Comparison of ENCODE assay signal across 15 cellular contexts in the genomic region with DNA sequence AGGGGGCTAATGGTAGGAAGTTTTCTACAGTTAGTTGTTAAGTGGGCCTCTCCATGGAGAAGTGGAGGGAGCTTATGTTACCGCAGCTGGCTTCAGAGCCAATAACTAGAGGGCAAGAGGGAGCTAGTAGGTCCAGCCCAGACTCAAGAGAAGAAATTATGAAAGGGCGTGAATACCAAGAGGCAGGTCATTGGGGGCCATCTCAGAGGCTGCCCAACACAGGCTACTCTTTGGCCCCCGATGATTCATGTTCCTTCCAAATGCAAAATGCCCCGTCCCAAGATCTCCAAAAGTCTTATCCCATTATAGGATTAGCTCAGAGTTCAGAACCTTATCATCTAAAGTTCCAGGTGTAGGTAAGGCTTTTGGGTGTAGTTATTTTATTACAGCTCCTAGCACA.
DNase-seq lines count a peak whose midpoint lies in the region; ATAC-seq, FAIRE-seq and TF ChIP-seq lines count a peak whose summit lies in the region.
"Had no signal": no experiment of that assay in that cellular context is flagged by ENCODE, and none has a peak within 500 bp of the region (broad histone marks: within the 10 kb centered on the region; RNA-seq: fewer than 3 reads in every experiment).

No MANE protein-coding gene starts in this region.

- no peak overlapping the region for H3K4me2 ChIP-seq in GM23248 (ENCODE audit: unreplicated experiment)

- H3K79me2 ChIP-seq in ACC112 (ENCODE audit: control insufficient read depth, insufficient read depth, low read length, unreplicated experiment): peaks cover 82% of the 10 kb centered on the region
- peaks cover 93% of the 10 kb centered on the region for H3K79me2 ChIP-seq in GM23248 (ENCODE audit: insufficient read depth)

- no peak for FAIRE-seq in GM12892 (lab: Jason Lieb, UNC)
- FAIRE-seq: endometrium, RCC 7860 had no signal

- no peaks in the 10 kb centered on the region for H3K9me3 ChIP-seq in GM23248 (ENCODE audit: low read depth)
- no peaks in the 10 kb centered on the region for H3K9me3 ChIP-seq in lower lobe of right lung
- no peaks in the 10 kb centered on the region for H3K9me3 ChIP-seq in left lung
- H3K9me3 ChIP-seq: BE2C had no signal

- H3K27ac ChIP-seq in ACC112 (ENCODE audit: low read depth, low read length) (peak overlapping the region; percentile 100), GM23248 (peak overlapping the region; percentile 91; the same call in 1 of the 2 replicates), lower lobe of right lung (peak overlapping the region; percentile 46), left lung (peak overlapping the region in 1 of 2 donors; percentile 98)

- H3K9me3 Mint-ChIP-seq in activated naive CD8-positive, alpha-beta T cell treated with anti-CD3 and anti-CD28 coated beads, Interleukin-2, amount 50 U/mL, for 24 hours: no peaks in the 10 kb centered on the region
- H3K9me3 Mint-ChIP-seq: stimulated activated naive B cell treated with anti-CD40 and anti-IgM and Interleukin-4, amounts not matched to agents 10 μg/mL and 1 μg/mL and 100 μg/mL, for 72 hours had no signal

- H3K27me3 ChIP-seq in ACC112 (ENCODE audit: insufficient read depth, low read length) (no peaks in the 10 kb centered on the region), GM23248 (replicated peaks; ENCODE audit: insufficient read depth) (no peaks in the 10 kb centered on the region), lower lobe of right lung (ENCODE audit: low read depth) (no peaks in the 10 kb centered on the region), left lung (no peaks in the 10 kb centered on the region)
- H3K27me3 ChIP-seq: BE2C had no signal

- no peak overlapping the region for H3K9ac ChIP-seq in GM23248

- H3K4me1 Mint-ChIP-seq in activated naive CD8-positive, alpha-beta T cell treated with anti-CD3 and anti-CD28 coated beads, Interleukin-2, amount 50 U/mL, for 24 hours: peaks cover 67% of the 10 kb centered on the region

- H3K27ac Mint-ChIP-seq in activated naive CD8-positive, alpha-beta T cell treated with anti-CD3 and anti-CD28 coated beads, Interleukin-2, amount 50 U/mL, for 24 hours: peak overlapping the region; percentile 37
- H3K27ac Mint-ChIP-seq: stimulated activated naive B cell treated with anti-CD40 and anti-IgM and Interleukin-4, amounts not matched to agents 10 μg/mL and 1 μg/mL and 100 μg/mL, for 72 hours had no signal

- no peaks in the 10 kb centered on the region for H3K27me3 Mint-ChIP-seq in activated naive CD8-positive, alpha-beta T cell treated with anti-CD3 and anti-CD28 coated beads, Interleukin-2, amount 50 U/mL, for 24 hours

- no peak overlapping the region for H3K4me3 Mint-ChIP-seq in activated naive CD8-positive, alpha-beta T cell treated with anti-CD3 and anti-CD28 coated beads, Interleukin-2, amount 50 U/mL, for 24 hours
- H3K4me3 Mint-ChIP-seq: stimulated activated naive B cell treated with anti-CD40 and anti-IgM and Interleukin-4, amounts not matched to agents 10 μg/mL and 1 μg/mL and 100 μg/mL, for 72 hours had no signal

- no peaks in the 10 kb centered on the region for H3K9me2 ChIP-seq in GM23248 (ENCODE audit: insufficient read depth)

- H3K4me3 ChIP-seq in ACC112 (ENCODE audit: low read depth, low read length): no peak overlapping the region
- no peak overlapping the region for H3K4me3 ChIP-seq in GM23248
- no peak overlapping the region for H3K4me3 ChIP-seq in lower lobe of right lung
- no peak overlapping the region for H3K4me3 ChIP-seq in left lung

- H3F3A ChIP-seq in GM23248 (ENCODE audit: insufficient read depth): peaks cover 80% of the 10 kb centered on the region

- H2AFZ ChIP-seq in ACC112 (ENCODE audit: low read length, unreplicated experiment) (no peak overlapping the region), GM23248 (no peak overlapping the region)

- no peaks in the 10 kb centered on the region for H4K20me1 ChIP-seq in GM23248 (ENCODE audit: insufficient read depth)

- intact Hi-C loops in lower lobe of right lung (cut with DNase I) (no loop called here), left lung (cut with DNase I) (no loop called here)

- in situ Hi-C loops in GM23248 (cut with MboI): no loop called here

- TF ChIP-seq POLR2A in GM12892 (IDR thresholded peaks at IDR 0.05; ENCODE audit: low read depth, low read length): no peak

- ATAC-seq in activated naive CD8-positive, alpha-beta T cell treated with anti-CD3 and anti-CD28 coated beads, Interleukin-2, amount 50 U/mL, for 24 hours: no peak
- ATAC-seq in lower lobe of right lung: no peak
- ATAC-seq in GM19455 (IDR thresholded peaks at IDR 0.05; ENCODE audit: unreplicated experiment): no peak
- ATAC-seq in left lung: no peak
- ATAC-seq: stimulated activated naive B cell treated with anti-CD40 and anti-IgM and Interleukin-4, amounts not matched to agents 10 μg/mL and 1 μg/mL and 100 μg/mL, for 72 hours had no signal

- WGBS in GM23248 (ENCODE audit: low coverage in 1 of 2, low lambda C conversion rate in 2 of 2, missing lambda C conversion rate in 2 of 2), 2 experiments: 93 to 100% methylated on average over 4 of the region's 4 CpGs

- H3K36me3 ChIP-seq in ACC112 (ENCODE audit: insufficient read depth, low read length): peaks cover 27% of the 10 kb centered on the region
- peaks cover 7% of the 10 kb centered on the region; the same call in 1 of the 2 replicates for H3K36me3 ChIP-seq in GM23248 (ENCODE audit: low read depth)
- H3K36me3 ChIP-seq in lower lobe of right lung: no peaks in the 10 kb centered on the region
- no peaks in the 10 kb centered on the region for H3K36me3 ChIP-seq in left lung
- H3K36me3 ChIP-seq: BE2C had no signal

- H3K4me1 ChIP-seq in ACC112 (ENCODE audit: control insufficient read depth, insufficient read depth, low read length, unreplicated experiment): peaks cover 92% of the 10 kb centered on the region
- peaks cover 71% of the 10 kb centered on the region for H3K4me1 ChIP-seq in GM23248 (ENCODE audit: insufficient read depth)
- H3K4me1 ChIP-seq in lower lobe of right lung: peaks cover 98% of the 10 kb centered on the region
- peaks cover 38 to 99% of the 10 kb centered on the region in 2 donors for H3K4me1 ChIP-seq in left lung

- peaks cover 12% of the 10 kb centered on the region for H3K36me3 Mint-ChIP-seq in activated naive CD8-positive, alpha-beta T cell treated with anti-CD3 and anti-CD28 coated beads, Interleukin-2, amount 50 U/mL, for 24 hours (ENCODE audit: low read depth)

- DNase-seq in GM23248 (no peak), lower lobe of right lung (no peak), GM12892 (ENCODE audit: insufficient read length) (no peak), left lung (no peak), middle frontal gyrus (ENCODE audit: extremely low spot score, low spot score) (no peak)
- DNase-seq in activated naive CD8-positive, alpha-beta T cell treated with anti-CD3 and anti-CD28 coated beads, Interleukin-2, amount 50 U/mL, for 24 hours: no peak
- DNase-seq: BE2C; hippocampal formation; KG1; NCI-H2107; stimulated activated naive B cell treated with anti-CD40 and anti-IgM and Interleukin-4, amounts not matched to agents 10 μg/mL and 1 μg/mL and 100 μg/mL, for 72 hours had no signal

- TF ChIP-seq CTCF in lower lobe of right lung (IDR thresholded peaks at IDR 0.05) (no peak), left lung (IDR thresholded peaks at IDR 0.05) (no peak)
